ENCODE assay signal across 1 cellular context in genomic region chr6:30327232-30327746, GRCh38.
TF ChIP-seq lines count a peak whose summit lies in the region.

No MANE protein-coding gene starts in this region.

TF ChIP-seq in GM12878, 131 proteins besides CTCF, POLR2A, EP300 and RAD21:
- TF ChIP-seq, protein P1, sequence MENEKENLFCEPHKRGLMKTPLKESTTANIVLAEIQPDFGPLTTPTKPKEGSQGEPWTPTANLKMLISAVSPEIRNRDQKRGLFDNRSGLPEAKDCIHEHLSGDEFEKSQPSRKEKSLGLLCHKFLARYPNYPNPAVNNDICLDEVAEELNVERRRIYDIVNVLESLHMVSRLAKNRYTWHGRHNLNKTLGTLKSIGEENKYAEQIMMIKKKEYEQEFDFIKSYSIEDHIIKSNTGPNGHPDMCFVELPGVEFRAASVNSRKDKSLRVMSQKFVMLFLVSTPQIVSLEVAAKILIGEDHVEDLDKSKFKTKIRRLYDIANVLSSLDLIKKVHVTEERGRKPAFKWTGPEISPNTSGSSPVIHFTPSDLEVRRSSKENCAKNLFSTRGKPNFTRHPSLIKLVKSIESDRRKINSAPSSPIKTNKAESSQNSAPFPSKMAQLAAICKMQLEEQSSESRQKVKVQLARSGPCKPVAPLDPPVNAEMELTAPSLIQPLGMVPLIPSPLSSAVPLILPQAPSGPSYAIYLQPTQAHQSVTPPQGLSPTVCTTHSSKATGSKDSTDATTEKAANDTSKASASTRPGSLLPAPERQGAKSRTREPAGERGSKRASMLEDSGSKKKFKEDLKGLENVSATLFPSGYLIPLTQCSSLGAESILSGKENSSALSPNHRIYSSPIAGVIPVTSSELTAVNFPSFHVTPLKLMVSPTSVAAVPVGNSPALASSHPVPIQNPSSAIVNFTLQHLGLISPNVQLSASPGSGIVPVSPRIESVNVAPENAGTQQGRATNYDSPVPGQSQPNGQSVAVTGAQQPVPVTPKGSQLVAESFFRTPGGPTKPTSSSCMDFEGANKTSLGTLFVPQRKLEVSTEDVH (IDR thresholded peaks at IDR 0.05; ENCODE audit: low read depth, partially characterized antibody) = peak; percentile 29
- TF ChIP-seq MLLT1 (IDR thresholded peaks at IDR 0.05) = peak; percentile 19; the same call in 1 of the 2 replicates
- TF ChIP-seq REST (IDR thresholded peaks at IDR 0.05; ENCODE audit: low read depth, low read length) = no peak
- TF ChIP-seq LARP7 (IDR thresholded peaks at IDR 0.05) = 0 out of 2 replicates have a peak, but pooled peaks have one; percentile 8
- TF ChIP-seq RUNX3 (IDR thresholded peaks at IDR 0.05; ENCODE audit: low read length) = no peak
- TF ChIP-seq PAX8 (IDR thresholded peaks at IDR 0.05) = no peak
- TF ChIP-seq SMC3 (IDR thresholded peaks at IDR 0.05; ENCODE audit: borderline replicate concordance, low read length) = no peak
- 0 out of 2 replicates have a peak, but pooled peaks have one; percentile 5 for TF ChIP-seq TCF3 (IDR thresholded peaks at IDR 0.05; ENCODE audit: borderline replicate concordance, insufficient read depth, low read depth, low read length)
- TF ChIP-seq CEBPB (IDR thresholded peaks at IDR 0.05; ENCODE audit: borderline replicate concordance in 1 of 2, low read depth in 2 of 2, low read length in 2 of 2) = no peak
- TF ChIP-seq IKZF2 (IDR thresholded peaks at IDR 0.05) = peak; percentile 37 to 55; a peak in 2 of 4 replicates
- TF ChIP-seq ZZZ3 (IDR thresholded peaks at IDR 0.05; ENCODE audit: control insufficient read depth, insufficient read length, low read depth) = no peak
- no peak for TF ChIP-seq POLR2AphosphoS5 (IDR thresholded peaks at IDR 0.05; ENCODE audit: low read length)
- TF ChIP-seq POLR2AphosphoS2 (IDR thresholded peaks at IDR 0.05; ENCODE audit: low read depth, low read length) = no peak
- TF ChIP-seq CBX5 (IDR thresholded peaks at IDR 0.05; ENCODE audit: low read depth) = no peak
- TF ChIP-seq MEF2A (IDR thresholded peaks at IDR 0.05; ENCODE audit: insufficient read depth, low read depth, low read length) = no peak
- TF ChIP-seq PML (IDR thresholded peaks at IDR 0.05; ENCODE audit: low read length) = no peak
- no peak for TF ChIP-seq NR2F1 (conservative IDR thresholded peaks at IDR 0.05)
- TF ChIP-seq EED (IDR thresholded peaks at IDR 0.05; ENCODE audit: low read depth) = 0 out of 2 replicates have a peak, but pooled peaks have one; percentile 22
- TF ChIP-seq HDGF (IDR thresholded peaks at IDR 0.05) = peak; percentile 42; the same call in 1 of the 2 replicates
- peak; percentile 57 for TF ChIP-seq ATF7 (IDR thresholded peaks at IDR 0.05; ENCODE audit: low read depth)
- TF ChIP-seq IRF3 (IDR thresholded peaks at IDR 0.05) = no peak
- 0 out of 2 replicates have a peak, but pooled peaks have one; percentile 14 for TF ChIP-seq HCFC1 (IDR thresholded peaks at IDR 0.05; ENCODE audit: low read length)
- TF ChIP-seq, protein P2, sequence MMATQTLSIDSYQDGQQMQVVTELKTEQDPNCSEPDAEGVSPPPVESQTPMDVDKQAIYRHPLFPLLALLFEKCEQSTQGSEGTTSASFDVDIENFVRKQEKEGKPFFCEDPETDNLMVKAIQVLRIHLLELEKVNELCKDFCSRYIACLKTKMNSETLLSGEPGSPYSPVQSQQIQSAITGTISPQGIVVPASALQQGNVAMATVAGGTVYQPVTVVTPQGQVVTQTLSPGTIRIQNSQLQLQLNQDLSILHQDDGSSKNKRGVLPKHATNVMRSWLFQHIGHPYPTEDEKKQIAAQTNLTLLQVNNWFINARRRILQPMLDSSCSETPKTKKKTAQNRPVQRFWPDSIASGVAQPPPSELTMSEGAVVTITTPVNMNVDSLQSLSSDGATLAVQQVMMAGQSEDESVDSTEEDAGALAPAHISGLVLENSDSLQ (IDR thresholded peaks at IDR 0.05) = 0 out of 2 replicates have a peak, but pooled peaks have one; percentile 31
- 0 out of 2 replicates have a peak, but pooled peaks have one; percentile 40 for TF ChIP-seq GATAD2B (conservative IDR thresholded peaks at IDR 0.05; ENCODE audit: low read depth)
- no peak for TF ChIP-seq SREBF1 (IDR thresholded peaks at IDR 0.05; ENCODE audit: low read length)
- no peak for TF ChIP-seq ZBTB33 (IDR thresholded peaks at IDR 0.05)
- TF ChIP-seq ZNF687 (IDR thresholded peaks at IDR 0.05) = no peak
- peak; percentile 12; the same call in 1 of the 2 replicates for TF ChIP-seq NBN (IDR thresholded peaks at IDR 0.05)
- TF ChIP-seq HDAC6 (IDR thresholded peaks at IDR 0.05; ENCODE audit: unreplicated experiment) = no peak
- TF ChIP-seq CREB1 (IDR thresholded peaks at IDR 0.05; ENCODE audit: low read depth) = peak; percentile 96
- TF ChIP-seq POU2F2 (IDR thresholded peaks at IDR 0.05; ENCODE audit: borderline replicate concordance, low read depth, low read length) = 0 out of 3 replicates have a peak, but pooled peaks have one; percentile 2
- TF ChIP-seq FOS (IDR thresholded peaks at IDR 0.05; ENCODE audit: borderline replicate concordance, extremely low read depth, insufficient read length) = no peak
- no peak for TF ChIP-seq RFX5 (IDR thresholded peaks at IDR 0.05; ENCODE audit: low read depth, low read length)
- TF ChIP-seq CREM (IDR thresholded peaks at IDR 0.05; ENCODE audit: low read depth) = peak; percentile 94; the same call in 1 of the 2 replicates
- TF ChIP-seq, protein P3, sequence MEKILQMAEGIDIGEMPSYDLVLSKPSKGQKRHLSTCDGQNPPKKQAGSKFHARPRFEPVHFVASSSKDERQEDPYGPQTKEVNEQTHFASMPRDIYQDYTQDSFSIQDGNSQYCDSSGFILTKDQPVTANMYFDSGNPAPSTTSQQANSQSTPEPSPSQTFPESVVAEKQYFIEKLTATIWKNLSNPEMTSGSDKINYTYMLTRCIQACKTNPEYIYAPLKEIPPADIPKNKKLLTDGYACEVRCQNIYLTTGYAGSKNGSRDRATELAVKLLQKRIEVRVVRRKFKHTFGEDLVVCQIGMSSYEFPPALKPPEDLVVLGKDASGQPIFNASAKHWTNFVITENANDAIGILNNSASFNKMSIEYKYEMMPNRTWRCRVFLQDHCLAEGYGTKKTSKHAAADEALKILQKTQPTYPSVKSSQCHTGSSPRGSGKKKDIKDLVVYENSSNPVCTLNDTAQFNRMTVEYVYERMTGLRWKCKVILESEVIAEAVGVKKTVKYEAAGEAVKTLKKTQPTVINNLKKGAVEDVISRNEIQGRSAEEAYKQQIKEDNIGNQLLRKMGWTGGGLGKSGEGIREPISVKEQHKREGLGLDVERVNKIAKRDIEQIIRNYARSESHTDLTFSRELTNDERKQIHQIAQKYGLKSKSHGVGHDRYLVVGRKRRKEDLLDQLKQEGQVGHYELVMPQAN (conservative IDR thresholded peaks at IDR 0.05) = no peak
- TF ChIP-seq MTA2 (IDR thresholded peaks at IDR 0.05; ENCODE audit: low read depth) = no peak
